ENCODE assay signal across 8 cellular contexts in genomic region chr1:114581335-114582287, GRCh38. TPM values are rescaled to one million over a fixed set of nuclear protein-coding genes. Genes with fewer than 3 reads are reported as not detected.
DNase-seq lines count a peak whose midpoint lies in the region; ATAC-seq and TF ChIP-seq lines count a peak whose summit lies in the region.

Gene BCAS2, minus strand, starts transcription at chr1:114581615. Its CDS starts 24 bp downstream, at chr1:114581591.

- H3K9me3 ChIP-seq in upper lobe of right lung: no peaks in the 10 kb centered on the region

- peak within 1 kb of the TSS; percentile 70 for H3K4me3 ChIP-seq in upper lobe of right lung

- H3K27ac ChIP-seq in upper lobe of right lung: peak within 1 kb of the TSS; percentile 92

- H3K4me1 ChIP-seq in upper lobe of right lung: peaks cover 23% of the 10 kb centered on the region

- in situ Hi-C loops in GM13977 (cut with MboI; ENCODE audit: low pct_unique_long_range_greater_than_20kb, low sequenced_read_pairs, unreplicated experiment): no loop called here

- DNase-seq in GM13977 (ENCODE audit: low spot score): peak; percentile 85
- peak; percentile 99 for DNase-seq in NCI-H1694 (lab: John Stamatoyannopoulos, UW)
- DNase-seq in amniotic stem cell (lab: John Stamatoyannopoulos, UW): peak; percentile 97
- DNase-seq in left cardiac atrium: peak; percentile 97
- DNase-seq in posterior vena cava (ENCODE audit: low spot score): peak; percentile 98
- DNase-seq in upper lobe of right lung: peak; percentile 96

- TF ChIP-seq CTCF in GM13977 (IDR thresholded peaks at IDR 0.05; ENCODE audit: extremely low read depth, insufficient read depth, missing control alignments): no peak
- TF ChIP-seq CTCF in upper lobe of right lung (IDR thresholded peaks at IDR 0.05): no peak

- H3K9me3 Mint-ChIP-seq in T-helper 1 cell treated with Interleukin-12 subunit alpha and Interleukin-12 subunit beta and Interleukin-4 antibody, amounts not matched to agents 30 μg/mL and 1 μg/mL, for 36 hours: peaks cover 13% of the 10 kb centered on the region

- peaks cover 4% of the 10 kb centered on the region for H3K27me3 Mint-ChIP-seq in T-helper 1 cell treated with Interleukin-12 subunit alpha and Interleukin-12 subunit beta and Interleukin-4 antibody, amounts not matched to agents 30 μg/mL and 1 μg/mL, for 36 hours (ENCODE audit: low read depth)

- intact Hi-C loops in left cardiac atrium (cut with DNase I): loop anchor here in 1 of 2 donors (10.0 kb wide), 2 partner anchors 83 to 173 kb away; partner anchors contain the start of gene CSDE1
- intact Hi-C loops in posterior vena cava (cut with DNase I): loop anchor here in 1 of 2 donors (10.0 kb wide), 1 partner anchor 133 kb away; the partner anchor contains the start of gene NRAS
- intact Hi-C loops in upper lobe of right lung (cut with DNase I): no loop called here

- H3K27me3 ChIP-seq in upper lobe of right lung: no peaks in the 10 kb centered on the region

- peak within 1 kb of the TSS; percentile 94 for H3K4me3 Mint-ChIP-seq in T-helper 1 cell treated with Interleukin-12 subunit alpha and Interleukin-12 subunit beta and Interleukin-4 antibody, amounts not matched to agents 30 μg/mL and 1 μg/mL, for 36 hours

- peaks cover 15% of the 10 kb centered on the region for H3K4me1 Mint-ChIP-seq in T-helper 1 cell treated with Interleukin-12 subunit alpha and Interleukin-12 subunit beta and Interleukin-4 antibody, amounts not matched to agents 30 μg/mL and 1 μg/mL, for 36 hours (ENCODE audit: low read depth)

- H3K36me3 Mint-ChIP-seq in T-helper 1 cell treated with Interleukin-12 subunit alpha and Interleukin-12 subunit beta and Interleukin-4 antibody, amounts not matched to agents 30 μg/mL and 1 μg/mL, for 36 hours (ENCODE audit: low read depth): peaks cover 25% of the 10 kb centered on the region

- peaks cover 27% of the 10 kb centered on the region for H3K36me3 ChIP-seq in upper lobe of right lung

- H3K27ac Mint-ChIP-seq in T-helper 1 cell treated with Interleukin-12 subunit alpha and Interleukin-12 subunit beta and Interleukin-4 antibody, amounts not matched to agents 30 μg/mL and 1 μg/mL, for 36 hours: peak within 1 kb of the TSS; percentile 98

- ATAC-seq in HG02884 (IDR thresholded peaks at IDR 0.05; ENCODE audit: unreplicated experiment) (peak; percentile 99), left cardiac atrium (peak; percentile 99 to 100), upper lobe of right lung (peak; percentile 99)

RNA-seq across cellular contexts. Expression of gene BCAS2, which starts in this region (rescaled TPM):
- total RNA-seq in left cardiac atrium: 10 to 100 TPM; 25.8 to 34.7 TPM
- total RNA-seq in posterior vena cava: 10 to 100 TPM; 31.1 to 31.3 TPM
- total RNA-seq in upper lobe of right lung: 26.0 TPM

Comparison
In these comparisons a context has a peak if more than half of its experiments do, and no peak if none do; other contexts are left out.
1. Peak in every context shown above with its lines: DNase-seq, ATAC-seq, H3K4me3 ChIP-seq and H3K27ac ChIP-seq.